In the genomic region with DNA sequence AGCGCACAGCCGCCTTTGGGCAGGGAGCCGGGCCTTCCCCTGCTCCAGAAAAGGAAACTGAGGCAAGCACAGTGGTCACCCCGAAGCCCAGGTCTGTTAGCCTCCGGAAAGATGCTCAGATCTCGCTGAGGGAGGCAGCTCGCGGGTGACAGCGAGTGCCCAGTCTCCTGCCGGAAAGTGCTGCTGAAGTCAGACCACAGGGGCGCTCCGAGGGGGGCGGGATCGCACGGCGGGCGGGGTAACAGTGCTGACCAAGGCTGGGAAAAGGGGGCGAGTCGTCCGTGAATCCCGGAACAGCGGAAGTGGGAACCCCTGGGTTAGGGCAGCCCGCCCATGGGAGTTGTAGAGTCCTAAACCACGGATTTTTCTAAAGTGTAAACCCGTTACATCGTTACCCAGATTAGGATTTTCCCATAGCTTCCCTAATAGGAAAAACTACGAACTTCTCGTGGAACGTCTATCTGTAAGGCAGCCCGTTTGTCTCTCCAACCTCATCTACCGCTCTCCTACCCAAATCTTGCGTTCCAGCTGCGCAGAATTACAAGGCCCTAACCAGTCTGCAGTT, we compare ENCODE assay signal across 1 cellular context.
TF ChIP-seq lines count a peak whose summit lies in the region.

No MANE protein-coding gene starts in this region.

TF ChIP-seq in HepG2, 621 proteins besides CTCF, POLR2A, EP300 and RAD21 (continued from another document and continues in another):
- TF ChIP-seq, protein P1, sequence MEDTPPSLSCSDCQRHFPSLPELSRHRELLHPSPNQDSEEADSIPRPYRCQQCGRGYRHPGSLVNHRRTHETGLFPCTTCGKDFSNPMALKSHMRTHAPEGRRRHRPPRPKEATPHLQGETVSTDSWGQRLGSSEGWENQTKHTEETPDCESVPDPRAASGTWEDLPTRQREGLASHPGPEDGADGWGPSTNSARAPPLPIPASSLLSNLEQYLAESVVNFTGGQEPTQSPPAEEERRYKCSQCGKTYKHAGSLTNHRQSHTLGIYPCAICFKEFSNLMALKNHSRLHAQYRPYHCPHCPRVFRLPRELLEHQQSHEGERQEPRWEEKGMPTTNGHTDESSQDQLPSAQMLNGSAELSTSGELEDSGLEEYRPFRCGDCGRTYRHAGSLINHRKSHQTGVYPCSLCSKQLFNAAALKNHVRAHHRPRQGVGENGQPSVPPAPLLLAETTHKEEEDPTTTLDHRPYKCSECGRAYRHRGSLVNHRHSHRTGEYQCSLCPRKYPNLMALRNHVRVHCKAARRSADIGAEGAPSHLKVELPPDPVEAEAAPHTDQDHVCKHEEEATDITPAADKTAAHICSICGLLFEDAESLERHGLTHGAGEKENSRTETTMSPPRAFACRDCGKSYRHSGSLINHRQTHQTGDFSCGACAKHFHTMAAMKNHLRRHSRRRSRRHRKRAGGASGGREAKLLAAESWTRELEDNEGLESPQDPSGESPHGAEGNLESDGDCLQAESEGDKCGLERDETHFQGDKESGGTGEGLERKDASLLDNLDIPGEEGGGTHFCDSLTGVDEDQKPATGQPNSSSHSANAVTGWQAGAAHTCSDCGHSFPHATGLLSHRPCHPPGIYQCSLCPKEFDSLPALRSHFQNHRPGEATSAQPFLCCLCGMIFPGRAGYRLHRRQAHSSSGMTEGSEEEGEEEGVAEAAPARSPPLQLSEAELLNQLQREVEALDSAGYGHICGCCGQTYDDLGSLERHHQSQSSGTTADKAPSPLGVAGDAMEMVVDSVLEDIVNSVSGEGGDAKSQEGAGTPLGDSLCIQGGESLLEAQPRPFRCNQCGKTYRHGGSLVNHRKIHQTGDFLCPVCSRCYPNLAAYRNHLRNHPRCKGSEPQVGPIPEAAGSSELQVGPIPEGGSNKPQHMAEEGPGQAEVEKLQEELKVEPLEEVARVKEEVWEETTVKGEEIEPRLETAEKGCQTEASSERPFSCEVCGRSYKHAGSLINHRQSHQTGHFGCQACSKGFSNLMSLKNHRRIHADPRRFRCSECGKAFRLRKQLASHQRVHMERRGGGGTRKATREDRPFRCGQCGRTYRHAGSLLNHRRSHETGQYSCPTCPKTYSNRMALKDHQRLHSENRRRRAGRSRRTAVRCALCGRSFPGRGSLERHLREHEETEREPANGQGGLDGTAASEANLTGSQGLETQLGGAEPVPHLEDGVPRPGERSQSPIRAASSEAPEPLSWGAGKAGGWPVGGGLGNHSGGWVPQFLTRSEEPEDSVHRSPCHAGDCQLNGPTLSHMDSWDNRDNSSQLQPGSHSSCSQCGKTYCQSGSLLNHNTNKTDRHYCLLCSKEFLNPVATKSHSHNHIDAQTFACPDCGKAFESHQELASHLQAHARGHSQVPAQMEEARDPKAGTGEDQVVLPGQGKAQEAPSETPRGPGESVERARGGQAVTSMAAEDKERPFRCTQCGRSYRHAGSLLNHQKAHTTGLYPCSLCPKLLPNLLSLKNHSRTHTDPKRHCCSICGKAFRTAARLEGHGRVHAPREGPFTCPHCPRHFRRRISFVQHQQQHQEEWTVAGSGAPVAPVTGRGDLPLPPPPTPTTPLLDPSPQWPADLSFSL (CRISPR knock-in tag; IDR thresholded peaks at IDR 0.05): no peak
- no peak for TF ChIP-seq YEATS4 (CRISPR knock-in tag; IDR thresholded peaks at IDR 0.05; ENCODE audit: borderline replicate concordance)
- peak; percentile 64 for TF ChIP-seq ZMYM3 (CRISPR knock-in tag; IDR thresholded peaks at IDR 0.05)
- TF ChIP-seq MXD4 (CRISPR knock-in tag; IDR thresholded peaks at IDR 0.05): no peak
- peak; percentile 41; the same call in 1 of the 2 replicates for TF ChIP-seq NFE2L1 (CRISPR knock-in tag; IDR thresholded peaks at IDR 0.05; ENCODE audit: borderline replicate concordance)
- TF ChIP-seq ZNF234 (CRISPR knock-in tag; conservative IDR thresholded peaks at IDR 0.05): no peak
- TF ChIP-seq, protein P2, sequence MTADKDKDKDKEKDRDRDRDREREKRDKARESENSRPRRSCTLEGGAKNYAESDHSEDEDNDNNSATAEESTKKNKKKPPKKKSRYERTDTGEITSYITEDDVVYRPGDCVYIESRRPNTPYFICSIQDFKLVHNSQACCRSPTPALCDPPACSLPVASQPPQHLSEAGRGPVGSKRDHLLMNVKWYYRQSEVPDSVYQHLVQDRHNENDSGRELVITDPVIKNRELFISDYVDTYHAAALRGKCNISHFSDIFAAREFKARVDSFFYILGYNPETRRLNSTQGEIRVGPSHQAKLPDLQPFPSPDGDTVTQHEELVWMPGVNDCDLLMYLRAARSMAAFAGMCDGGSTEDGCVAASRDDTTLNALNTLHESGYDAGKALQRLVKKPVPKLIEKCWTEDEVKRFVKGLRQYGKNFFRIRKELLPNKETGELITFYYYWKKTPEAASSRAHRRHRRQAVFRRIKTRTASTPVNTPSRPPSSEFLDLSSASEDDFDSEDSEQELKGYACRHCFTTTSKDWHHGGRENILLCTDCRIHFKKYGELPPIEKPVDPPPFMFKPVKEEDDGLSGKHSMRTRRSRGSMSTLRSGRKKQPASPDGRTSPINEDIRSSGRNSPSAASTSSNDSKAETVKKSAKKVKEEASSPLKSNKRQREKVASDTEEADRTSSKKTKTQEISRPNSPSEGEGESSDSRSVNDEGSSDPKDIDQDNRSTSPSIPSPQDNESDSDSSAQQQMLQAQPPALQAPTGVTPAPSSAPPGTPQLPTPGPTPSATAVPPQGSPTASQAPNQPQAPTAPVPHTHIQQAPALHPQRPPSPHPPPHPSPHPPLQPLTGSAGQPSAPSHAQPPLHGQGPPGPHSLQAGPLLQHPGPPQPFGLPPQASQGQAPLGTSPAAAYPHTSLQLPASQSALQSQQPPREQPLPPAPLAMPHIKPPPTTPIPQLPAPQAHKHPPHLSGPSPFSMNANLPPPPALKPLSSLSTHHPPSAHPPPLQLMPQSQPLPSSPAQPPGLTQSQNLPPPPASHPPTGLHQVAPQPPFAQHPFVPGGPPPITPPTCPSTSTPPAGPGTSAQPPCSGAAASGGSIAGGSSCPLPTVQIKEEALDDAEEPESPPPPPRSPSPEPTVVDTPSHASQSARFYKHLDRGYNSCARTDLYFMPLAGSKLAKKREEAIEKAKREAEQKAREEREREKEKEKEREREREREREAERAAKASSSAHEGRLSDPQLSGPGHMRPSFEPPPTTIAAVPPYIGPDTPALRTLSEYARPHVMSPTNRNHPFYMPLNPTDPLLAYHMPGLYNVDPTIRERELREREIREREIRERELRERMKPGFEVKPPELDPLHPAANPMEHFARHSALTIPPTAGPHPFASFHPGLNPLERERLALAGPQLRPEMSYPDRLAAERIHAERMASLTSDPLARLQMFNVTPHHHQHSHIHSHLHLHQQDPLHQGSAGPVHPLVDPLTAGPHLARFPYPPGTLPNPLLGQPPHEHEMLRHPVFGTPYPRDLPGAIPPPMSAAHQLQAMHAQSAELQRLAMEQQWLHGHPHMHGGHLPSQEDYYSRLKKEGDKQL (CRISPR knock-in tag; IDR thresholded peaks at IDR 0.05; ENCODE audit: low read depth): no peak
- TF ChIP-seq PRPF4 (IDR thresholded peaks at IDR 0.05; ENCODE audit: low read depth, low read length, poor library complexity, severe bottlenecking): no peak
- TF ChIP-seq, protein P3, sequence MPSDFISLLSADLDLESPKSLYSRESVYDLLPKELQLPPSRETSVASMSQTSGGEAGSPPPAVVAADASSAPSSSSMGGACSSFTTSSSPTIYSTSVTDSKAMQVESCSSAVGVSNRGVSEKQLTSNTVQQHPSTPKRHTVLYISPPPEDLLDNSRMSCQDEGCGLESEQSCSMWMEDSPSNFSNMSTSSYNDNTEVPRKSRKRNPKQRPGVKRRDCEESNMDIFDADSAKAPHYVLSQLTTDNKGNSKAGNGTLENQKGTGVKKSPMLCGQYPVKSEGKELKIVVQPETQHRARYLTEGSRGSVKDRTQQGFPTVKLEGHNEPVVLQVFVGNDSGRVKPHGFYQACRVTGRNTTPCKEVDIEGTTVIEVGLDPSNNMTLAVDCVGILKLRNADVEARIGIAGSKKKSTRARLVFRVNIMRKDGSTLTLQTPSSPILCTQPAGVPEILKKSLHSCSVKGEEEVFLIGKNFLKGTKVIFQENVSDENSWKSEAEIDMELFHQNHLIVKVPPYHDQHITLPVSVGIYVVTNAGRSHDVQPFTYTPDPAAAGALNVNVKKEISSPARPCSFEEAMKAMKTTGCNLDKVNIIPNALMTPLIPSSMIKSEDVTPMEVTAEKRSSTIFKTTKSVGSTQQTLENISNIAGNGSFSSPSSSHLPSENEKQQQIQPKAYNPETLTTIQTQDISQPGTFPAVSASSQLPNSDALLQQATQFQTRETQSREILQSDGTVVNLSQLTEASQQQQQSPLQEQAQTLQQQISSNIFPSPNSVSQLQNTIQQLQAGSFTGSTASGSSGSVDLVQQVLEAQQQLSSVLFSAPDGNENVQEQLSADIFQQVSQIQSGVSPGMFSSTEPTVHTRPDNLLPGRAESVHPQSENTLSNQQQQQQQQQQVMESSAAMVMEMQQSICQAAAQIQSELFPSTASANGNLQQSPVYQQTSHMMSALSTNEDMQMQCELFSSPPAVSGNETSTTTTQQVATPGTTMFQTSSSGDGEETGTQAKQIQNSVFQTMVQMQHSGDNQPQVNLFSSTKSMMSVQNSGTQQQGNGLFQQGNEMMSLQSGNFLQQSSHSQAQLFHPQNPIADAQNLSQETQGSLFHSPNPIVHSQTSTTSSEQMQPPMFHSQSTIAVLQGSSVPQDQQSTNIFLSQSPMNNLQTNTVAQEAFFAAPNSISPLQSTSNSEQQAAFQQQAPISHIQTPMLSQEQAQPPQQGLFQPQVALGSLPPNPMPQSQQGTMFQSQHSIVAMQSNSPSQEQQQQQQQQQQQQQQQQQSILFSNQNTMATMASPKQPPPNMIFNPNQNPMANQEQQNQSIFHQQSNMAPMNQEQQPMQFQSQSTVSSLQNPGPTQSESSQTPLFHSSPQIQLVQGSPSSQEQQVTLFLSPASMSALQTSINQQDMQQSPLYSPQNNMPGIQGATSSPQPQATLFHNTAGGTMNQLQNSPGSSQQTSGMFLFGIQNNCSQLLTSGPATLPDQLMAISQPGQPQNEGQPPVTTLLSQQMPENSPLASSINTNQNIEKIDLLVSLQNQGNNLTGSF (CRISPR knock-in tag; IDR thresholded peaks at IDR 0.05): no peak
- no peak for TF ChIP-seq PHF5A (CRISPR knock-in tag; IDR thresholded peaks at IDR 0.05; ENCODE audit: low read depth, unreplicated experiment)
- no peak for TF ChIP-seq ZNF878 (CRISPR knock-in tag; IDR thresholded peaks at IDR 0.05)
- no peak for TF ChIP-seq ZNF572 (CRISPR knock-in tag; IDR thresholded peaks at IDR 0.05)
- no peak for TF ChIP-seq SRSF4 (IDR thresholded peaks at IDR 0.05; ENCODE audit: low read depth, low read length, poor library complexity, severe bottlenecking)
- TF ChIP-seq, protein P4, sequence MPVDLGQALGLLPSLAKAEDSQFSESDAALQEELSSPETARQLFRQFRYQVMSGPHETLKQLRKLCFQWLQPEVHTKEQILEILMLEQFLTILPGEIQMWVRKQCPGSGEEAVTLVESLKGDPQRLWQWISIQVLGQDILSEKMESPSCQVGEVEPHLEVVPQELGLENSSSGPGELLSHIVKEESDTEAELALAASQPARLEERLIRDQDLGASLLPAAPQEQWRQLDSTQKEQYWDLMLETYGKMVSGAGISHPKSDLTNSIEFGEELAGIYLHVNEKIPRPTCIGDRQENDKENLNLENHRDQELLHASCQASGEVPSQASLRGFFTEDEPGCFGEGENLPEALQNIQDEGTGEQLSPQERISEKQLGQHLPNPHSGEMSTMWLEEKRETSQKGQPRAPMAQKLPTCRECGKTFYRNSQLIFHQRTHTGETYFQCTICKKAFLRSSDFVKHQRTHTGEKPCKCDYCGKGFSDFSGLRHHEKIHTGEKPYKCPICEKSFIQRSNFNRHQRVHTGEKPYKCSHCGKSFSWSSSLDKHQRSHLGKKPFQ (CRISPR knock-in tag; IDR thresholded peaks at IDR 0.05; ENCODE audit: insufficient replicate concordance): no peak
- TF ChIP-seq ZMYM2 (CRISPR knock-in tag; IDR thresholded peaks at IDR 0.05): no peak
- TF ChIP-seq BCL6 (CRISPR knock-in tag; IDR thresholded peaks at IDR 0.05): no peak
- no peak for TF ChIP-seq ZNF337 (CRISPR knock-in tag; IDR thresholded peaks at IDR 0.05; ENCODE audit: borderline replicate concordance, low read depth)
- TF ChIP-seq, protein P5, sequence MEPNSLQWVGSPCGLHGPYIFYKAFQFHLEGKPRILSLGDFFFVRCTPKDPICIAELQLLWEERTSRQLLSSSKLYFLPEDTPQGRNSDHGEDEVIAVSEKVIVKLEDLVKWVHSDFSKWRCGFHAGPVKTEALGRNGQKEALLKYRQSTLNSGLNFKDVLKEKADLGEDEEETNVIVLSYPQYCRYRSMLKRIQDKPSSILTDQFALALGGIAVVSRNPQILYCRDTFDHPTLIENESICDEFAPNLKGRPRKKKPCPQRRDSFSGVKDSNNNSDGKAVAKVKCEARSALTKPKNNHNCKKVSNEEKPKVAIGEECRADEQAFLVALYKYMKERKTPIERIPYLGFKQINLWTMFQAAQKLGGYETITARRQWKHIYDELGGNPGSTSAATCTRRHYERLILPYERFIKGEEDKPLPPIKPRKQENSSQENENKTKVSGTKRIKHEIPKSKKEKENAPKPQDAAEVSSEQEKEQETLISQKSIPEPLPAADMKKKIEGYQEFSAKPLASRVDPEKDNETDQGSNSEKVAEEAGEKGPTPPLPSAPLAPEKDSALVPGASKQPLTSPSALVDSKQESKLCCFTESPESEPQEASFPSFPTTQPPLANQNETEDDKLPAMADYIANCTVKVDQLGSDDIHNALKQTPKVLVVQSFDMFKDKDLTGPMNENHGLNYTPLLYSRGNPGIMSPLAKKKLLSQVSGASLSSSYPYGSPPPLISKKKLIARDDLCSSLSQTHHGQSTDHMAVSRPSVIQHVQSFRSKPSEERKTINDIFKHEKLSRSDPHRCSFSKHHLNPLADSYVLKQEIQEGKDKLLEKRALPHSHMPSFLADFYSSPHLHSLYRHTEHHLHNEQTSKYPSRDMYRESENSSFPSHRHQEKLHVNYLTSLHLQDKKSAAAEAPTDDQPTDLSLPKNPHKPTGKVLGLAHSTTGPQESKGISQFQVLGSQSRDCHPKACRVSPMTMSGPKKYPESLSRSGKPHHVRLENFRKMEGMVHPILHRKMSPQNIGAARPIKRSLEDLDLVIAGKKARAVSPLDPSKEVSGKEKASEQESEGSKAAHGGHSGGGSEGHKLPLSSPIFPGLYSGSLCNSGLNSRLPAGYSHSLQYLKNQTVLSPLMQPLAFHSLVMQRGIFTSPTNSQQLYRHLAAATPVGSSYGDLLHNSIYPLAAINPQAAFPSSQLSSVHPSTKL (CRISPR knock-in tag; IDR thresholded peaks at IDR 0.05): peak; percentile 16; the same call in 1 of the 2 replicates
